In the genomic region with DNA sequence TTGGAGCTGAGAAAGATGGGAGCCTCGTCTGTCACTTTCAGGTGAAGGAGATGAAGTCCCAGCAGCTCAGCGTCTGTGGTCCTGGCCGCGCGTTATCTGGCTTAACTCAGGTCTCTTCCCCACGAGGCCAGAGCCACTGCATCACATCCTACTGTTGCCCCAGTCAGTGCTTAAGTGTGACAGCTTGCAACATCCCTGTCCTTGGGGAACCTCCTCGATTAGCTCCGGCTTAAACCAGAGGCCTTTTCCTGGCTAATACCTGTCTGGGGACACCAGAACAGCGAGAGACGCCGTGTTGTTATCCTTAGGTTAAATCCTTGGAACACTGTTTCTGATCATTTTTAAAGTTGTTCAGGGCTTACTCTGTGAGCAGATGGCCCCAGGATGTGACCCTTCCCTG, we compare ENCODE assay signal across 14 cellular contexts.
A peak's percentile ranks its signal among the peaks of the same experiment; 100 is the strongest.
DNase-seq lines count a peak whose midpoint lies in the region; TF ChIP-seq lines count a peak whose summit lies in the region.
"Had no signal": no experiment of that assay in that cellular context is flagged by ENCODE, and none has a peak within 500 bp of the region (broad histone marks: within the 10 kb centered on the region; RNA-seq: fewer than 3 reads in every experiment).

No MANE protein-coding gene starts in this region.

- peak overlapping the region; percentile 18 for H3K4me3 ChIP-seq in BE2C (ENCODE audit: low read depth, low read length)
- peak overlapping the region; percentile 29 for H3K4me3 ChIP-seq in CD8-positive, alpha-beta memory T cell (ENCODE audit: low read length)
- H3K4me3 ChIP-seq: PC-9 had no signal

- H3K4me1 ChIP-seq in BE2C = peaks cover 32% of the 10 kb centered on the region
- H3K4me1 ChIP-seq in CD8-positive, alpha-beta memory T cell (ENCODE audit: insufficient read depth, low read length) = peaks cover 39% of the 10 kb centered on the region

- peaks cover 8 to 50% (median 18%) of the 10 kb centered on the region in 3 donors for H3K36me3 Mint-ChIP-seq in CD8-positive, alpha-beta memory T cell
- peaks cover 15% of the 10 kb centered on the region for H3K36me3 Mint-ChIP-seq in glutamatergic neuron (ENCODE audit: unreplicated experiment)

- H3K4me3 Mint-ChIP-seq in CD8-positive, alpha-beta memory T cell = peak overlapping the region in 2 of 7 donors; percentile 33 to 38
- peak overlapping the region; percentile 21 for H3K4me3 Mint-ChIP-seq in glutamatergic neuron (ENCODE audit: unreplicated experiment)
- H3K4me3 Mint-ChIP-seq: CD4-positive, alpha-beta T cell; H9 had no signal

- H3K9me3 ChIP-seq in BE2C = no peaks in the 10 kb centered on the region; the same call in 1 of the 2 replicates
- H3K9me3 ChIP-seq in CD8-positive, alpha-beta memory T cell (ENCODE audit: low read length) = peaks cover 16% of the 10 kb centered on the region

- no peak overlapping the region for H3K27ac ChIP-seq in CD8-positive, alpha-beta memory T cell (ENCODE audit: low read depth, low read length)
- peak overlapping the region; percentile 73 for H3K27ac ChIP-seq in VCaP
- H3K27ac ChIP-seq: PC-9 had no signal

- H3K36me3 ChIP-seq in BE2C = no peaks in the 10 kb centered on the region
- no peaks in the 10 kb centered on the region for H3K36me3 ChIP-seq in CD8-positive, alpha-beta memory T cell (ENCODE audit: insufficient read depth, low read length)

- TF ChIP-seq CTCF in BE2C (IDR thresholded peaks at IDR 0.05; ENCODE audit: low read depth, low read length) (no peak), VCaP (conservative IDR thresholded peaks at IDR 0.05) (no peak), glutamatergic neuron (IDR thresholded peaks at IDR 0.05; ENCODE audit: partially characterized antibody, unreplicated experiment) (no peak)

- H3K4me1 Mint-ChIP-seq in CD8-positive, alpha-beta memory T cell = peaks cover 58 to 69% (median 62%) of the 10 kb centered on the region in 3 donors
- peaks cover 36% of the 10 kb centered on the region for H3K4me1 Mint-ChIP-seq in glutamatergic neuron (ENCODE audit: low read depth, unreplicated experiment)
- H3K4me1 Mint-ChIP-seq: H9 had no signal

- H3K27ac Mint-ChIP-seq in CD8-positive, alpha-beta memory T cell = peak overlapping the region in 4 of 8 donors; percentile 64 to 86 (median 70)
- H3K27ac Mint-ChIP-seq in glutamatergic neuron (ENCODE audit: unreplicated experiment) = peak overlapping the region; percentile 69
- H3K27ac Mint-ChIP-seq: H9 had no signal

- POLR2A ChIA-PET in CD8-positive, alpha-beta memory T cell (lab: Charles Lee) = no interaction called here

- DNase-seq in BE2C = peak; percentile 90
- no peak for DNase-seq in CD8-positive, alpha-beta memory T cell
- peak; percentile 67 for DNase-seq in glutamatergic neuron
- DNase-seq in DMS53 (lab: John Stamatoyannopoulos, UW) = no peak
- DNase-seq in NCI-H748 treated with DMSO at 0.1 percent for 48 hours (lab: John Stamatoyannopoulos, UW) = no peak
- no peak for DNase-seq in cardiac septum (ENCODE audit: low spot score)
- DNase-seq in GM19240 (ENCODE audit: insufficient read length, low spot score) = no peak
- DNase-seq: AML-193; CD4-positive, alpha-beta T cell; H9; Kasumi-1; NCI-H526; PC-9 had no signal

- peaks cover 19 to 41% (median 25%) of the 10 kb centered on the region in 5 donors for H3K9me3 Mint-ChIP-seq in CD8-positive, alpha-beta memory T cell
- H3K9me3 Mint-ChIP-seq in glutamatergic neuron (ENCODE audit: unreplicated experiment) = peaks cover 20% of the 10 kb centered on the region

- H3K27me3 Mint-ChIP-seq in CD8-positive, alpha-beta memory T cell = no peaks in the 10 kb centered on the region
- peaks cover 4% of the 10 kb centered on the region for H3K27me3 Mint-ChIP-seq in glutamatergic neuron (ENCODE audit: unreplicated experiment)
- H3K27me3 Mint-ChIP-seq: CD4-positive, alpha-beta T cell had no signal

- H3K27me3 ChIP-seq in BE2C = no peaks in the 10 kb centered on the region
- H3K27me3 ChIP-seq in CD8-positive, alpha-beta memory T cell (ENCODE audit: insufficient read depth, low read length, poor library complexity, severe bottlenecking) = no peaks in the 10 kb centered on the region

- CTCF ChIA-PET in CD8-positive, alpha-beta memory T cell (lab: Charles Lee) = interaction anchor here (1.2 to 1.8 kb wide), 2 partner anchors 9 to 12 kb away, joined by 3 to 9 read pairs; no protein-coding TSS in a partner anchor

- intact Hi-C loops in cardiac septum (cut with DNase I) = no loop called here

Comparison
In these comparisons a context has a peak if more than half of its experiments do, and no peak if none do; other contexts are left out.
1. DNase-seq: peak in BE2C (single experiment) and glutamatergic neuron (single experiment); none in CD8-positive, alpha-beta memory T cell (0 of 5), DMS53 (single experiment), NCI-H748 treated with DMSO at 0.1 percent for 48 hours (single experiment), cardiac septum (single experiment) and GM19240 (single experiment).